Comparison of ENCODE assay signal across 1 cellular context in genomic region chr14:92632546-92633273, GRCh38.
TF ChIP-seq lines count a peak whose summit lies in the region.

No MANE protein-coding gene starts in this region.

TF ChIP-seq in H1, 55 proteins besides CTCF, POLR2A, EP300 and RAD21:
- TF ChIP-seq SUZ12 (IDR thresholded peaks at IDR 0.05; ENCODE audit: low read length) (no peak), CTBP2 (IDR thresholded peaks at IDR 0.05; ENCODE audit: borderline replicate concordance, insufficient read depth, insufficient read length, low read length) (no peak), JUND (IDR thresholded peaks at IDR 0.05; ENCODE audit: low read length) (no peak), JUN (IDR thresholded peaks at IDR 0.05; ENCODE audit: low read depth, low read length) (no peak), RNF2 (IDR thresholded peaks at IDR 0.05; ENCODE audit: borderline replicate concordance, low read depth, low read length, missing control alignments, poor library complexity, severe bottlenecking) (no peak), FOSL1 (IDR thresholded peaks at IDR 0.05; ENCODE audit: insufficient read depth, low read depth, low read length) (no peak), BCL11A (IDR thresholded peaks at IDR 0.05; ENCODE audit: low read depth in 2 of 2, low read length in 2 of 2) (no peak), SAP30 (IDR thresholded peaks at IDR 0.05; ENCODE audit: insufficient read depth, insufficient replicate concordance, low read length) (no peak), RXRA (IDR thresholded peaks at IDR 0.05; ENCODE audit: insufficient read depth, low read depth, low read length) (no peak), HDAC2 (IDR thresholded peaks at IDR 0.05; ENCODE audit: borderline replicate concordance in 1 of 2, low read depth in 2 of 2, low read length in 2 of 2) (no peak), RBBP5 (IDR thresholded peaks at IDR 0.05; ENCODE audit: borderline replicate concordance, low read depth, low read length) (no peak), PHF8 (conservative IDR thresholded peaks at IDR 0.05; ENCODE audit: low read depth, low read length) (no peak), HDAC6 (IDR thresholded peaks at IDR 0.05; ENCODE audit: low read depth, low read length) (no peak), RFX5 (IDR thresholded peaks at IDR 0.05; ENCODE audit: borderline replicate concordance, low read depth, low read length) (no peak)
- TF ChIP-seq, protein P1, sequence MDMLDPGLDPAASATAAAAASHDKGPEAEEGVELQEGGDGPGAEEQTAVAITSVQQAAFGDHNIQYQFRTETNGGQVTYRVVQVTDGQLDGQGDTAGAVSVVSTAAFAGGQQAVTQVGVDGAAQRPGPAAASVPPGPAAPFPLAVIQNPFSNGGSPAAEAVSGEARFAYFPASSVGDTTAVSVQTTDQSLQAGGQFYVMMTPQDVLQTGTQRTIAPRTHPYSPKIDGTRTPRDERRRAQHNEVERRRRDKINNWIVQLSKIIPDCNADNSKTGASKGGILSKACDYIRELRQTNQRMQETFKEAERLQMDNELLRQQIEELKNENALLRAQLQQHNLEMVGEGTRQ (IDR thresholded peaks at IDR 0.05; ENCODE audit: low read length) = no peak
- TF ChIP-seq, protein P2, sequence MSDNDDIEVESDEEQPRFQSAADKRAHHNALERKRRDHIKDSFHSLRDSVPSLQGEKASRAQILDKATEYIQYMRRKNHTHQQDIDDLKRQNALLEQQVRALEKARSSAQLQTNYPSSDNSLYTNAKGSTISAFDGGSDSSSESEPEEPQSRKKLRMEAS (IDR thresholded peaks at IDR 0.05) = no peak
